Comparison of ENCODE assay signal across 6 cellular contexts in genomic region chr18:33194793-33195192, GRCh38.
"Had no signal": no experiment of that assay in that cellular context is flagged by ENCODE, and none has a peak within 500 bp of the region (broad histone marks: within the 10 kb centered on the region; RNA-seq: fewer than 3 reads in every experiment).

No MANE protein-coding gene starts in this region.

- H3K27me3 Mint-ChIP-seq: IgD-negative memory B cell had no signal

- H3K4me3 Mint-ChIP-seq: IgD-negative memory B cell had no signal

- H3K4me1 Mint-ChIP-seq: IgD-negative memory B cell had no signal

- H3K27ac ChIP-seq: HL-60 had no signal

- H3K27ac Mint-ChIP-seq: IgD-negative memory B cell had no signal

- H3K4me3 ChIP-seq: K562 had no signal

- ATAC-seq: HepG2, K562 had no signal

- H3K9me3 Mint-ChIP-seq: IgD-negative memory B cell had no signal

- DNase-seq: IMR-90, KBM-7 had no signal

- H3K36me3 Mint-ChIP-seq: IgD-negative memory B cell had no signal
